6 cellular contexts compared by ENCODE assay signal in genomic region chr9:85433551-85433950, GRCh38.
DNase-seq lines count a peak whose midpoint lies in the region; ATAC-seq and TF ChIP-seq lines count a peak whose summit lies in the region.
"Not testable (repeated sequence)": the region's sequence is repeated elsewhere in the genome, so short reads cannot be mapped to it uniquely, and the experiment has no call there.

No MANE protein-coding gene starts in this region.

- H3K9me3 ChIP-seq in BLaER1 treated with 17β-estradiol and CSF1 and Interleukin-3, amounts not matched to agents 10 nM and 100 nM (replicated peaks in 1 of 11): peaks cover 0 to 18% (median 5%) of the 10 kb centered on the region in 11 experiments; a peak in 8 of 22 replicates
- H3K9me3 ChIP-seq in left lung: not testable (repeated sequence)

- intact Hi-C loops in left lung (cut with DNase I): not testable (repeated sequence)

- H3K27ac ChIP-seq in BLaER1 treated with 17β-estradiol and CSF1 and Interleukin-3, amounts not matched to agents 10 nM and 100 nM: peak overlapping the region in 8 of 11 experiments; percentile 3 to 72 (median 48); a peak in 10 of 22 replicates
- not testable (repeated sequence) for H3K27ac ChIP-seq in KMS-11, left lung

- DNase-seq in GDM1 (lab: John Stamatoyannopoulos, UW) (peak; percentile 30), MV-4-11 (lab: John Stamatoyannopoulos, UW) (peak; percentile 51), UCSD-AML1 (lab: John Stamatoyannopoulos, UW; ENCODE audit: unreplicated experiment) (peak; percentile 69), left lung (peak in 1 of 2 donors; percentile 47)

- not testable (repeated sequence) for H3K79me2 ChIP-seq in KMS-11 (ENCODE audit: insufficient read depth, low read depth)

- H3K4me2 ChIP-seq in BLaER1 treated with 17β-estradiol and CSF1 and Interleukin-3, amounts not matched to agents 10 nM and 100 nM: peak overlapping the region; percentile 58 to 81 (median 64)
- peak overlapping the region; percentile 33; the same call in 1 of the 2 replicates for H3K4me2 ChIP-seq in KMS-11

- not testable (repeated sequence) for TF ChIP-seq CTCF in KMS-11 (conservative IDR thresholded peaks at IDR 0.05; ENCODE audit: low read depth, low read length); left lung (IDR thresholded peaks at IDR 0.05)

- H3K9ac ChIP-seq in BLaER1 treated with 17β-estradiol and CSF1 and Interleukin-3, amounts not matched to agents 10 nM and 100 nM: peak overlapping the region in 2 of 11 experiments; percentile 1 to 33; a peak in 3 of 22 replicates
- H3K9ac ChIP-seq in KMS-11: not testable (repeated sequence)

- H3K4me1 ChIP-seq in BLaER1 treated with 17β-estradiol and CSF1 and Interleukin-3, amounts not matched to agents 10 nM and 100 nM: peaks cover 11 to 34% (median 18%) of the 10 kb centered on the region in 10 experiments
- peaks cover 42% of the 10 kb centered on the region for H3K4me1 ChIP-seq in KMS-11 (ENCODE audit: low read depth, poor library complexity, severe bottlenecking)
- H3K4me1 ChIP-seq in left lung: not testable (repeated sequence)

- not testable (repeated sequence) for H3K36me3 ChIP-seq in BLaER1 treated with 17β-estradiol and CSF1 and Interleukin-3, amounts not matched to agents 10 nM and 100 nM; KMS-11 (ENCODE audit: insufficient read depth); left lung

- ATAC-seq in left lung: peak; percentile 53

- not testable (repeated sequence) for H3K27me3 ChIP-seq in BLaER1 treated with 17β-estradiol and CSF1 and Interleukin-3, amounts not matched to agents 10 nM and 100 nM; KMS-11 (ENCODE audit: insufficient read depth, low read depth); left lung

- H2AFZ ChIP-seq in KMS-11 (ENCODE audit: low read depth): peak overlapping the region; percentile 54; the same call in 1 of the 2 replicates

- peak overlapping the region in 1 of 10 experiments; percentile 0; a peak in 1 of 20 replicates for H3K4me3 ChIP-seq in BLaER1 treated with 17β-estradiol and CSF1 and Interleukin-3, amounts not matched to agents 10 nM and 100 nM
- not testable (repeated sequence) for H3K4me3 ChIP-seq in KMS-11 (IDR thresholded peaks at IDR 0.05; ENCODE audit: insufficient read depth, low read depth, low read length); left lung

- not testable (repeated sequence) for H4K20me1 ChIP-seq in BLaER1 treated with 17β-estradiol and CSF1 and Interleukin-3, amounts not matched to agents 10 nM and 100 nM; KMS-11 (ENCODE audit: insufficient read depth)
